Comparison of ENCODE assay signal across 8 cellular contexts in genomic region chr3:53129344-53129743, GRCh38. TPM values are rescaled to one million over a fixed set of nuclear protein-coding genes. Genes with fewer than 3 reads are reported as not detected.
A peak's percentile ranks its signal among the peaks of the same experiment; 100 is the strongest.
DNase-seq lines count a peak whose midpoint lies in the region; ATAC-seq, FAIRE-seq and TF ChIP-seq lines count a peak whose summit lies in the region.

No MANE protein-coding gene starts in this region.

- H3K36me3 ChIP-seq in lower lobe of right lung, result peaks cover 30% of the 10 kb centered on the region
- no peaks in the 10 kb centered on the region for H3K36me3 ChIP-seq in urinary bladder (ENCODE audit: insufficient read depth)
- peaks cover 0 to under 1% of the 10 kb centered on the region in 2 donors for H3K36me3 ChIP-seq in aorta (ENCODE audit: control insufficient read depth in 1 of 2, insufficient read depth in 2 of 2, low read length in 1 of 2)

- TF ChIP-seq CTCF in astrocyte of the cerebellum (IDR thresholded peaks at IDR 0.05; ENCODE audit: low read depth, low read length, missing control alignments) (no peak), lower lobe of right lung (IDR thresholded peaks at IDR 0.05) (no peak)

- H3K9me3 ChIP-seq in lower lobe of right lung (no peaks in the 10 kb centered on the region), aorta (ENCODE audit: control insufficient read depth, low read length) (no peaks in the 10 kb centered on the region)

- intact Hi-C loops in lower lobe of right lung (cut with DNase I), result loop anchor here (5.0 kb wide), 1 partner anchor 73 kb away; no protein-coding TSS in a partner anchor
- intact Hi-C loops in aorta (cut with DNase I), result no loop called here

- H3K36me3 Mint-ChIP-seq in activated naive CD4-positive, alpha-beta T cell treated with anti-CD3 and anti-CD28 coated beads, Interleukin-2, amount 50 U/mL, for 24 hours, result peaks cover 2% of the 10 kb centered on the region

- no peak for TF ChIP-seq POLR2A in H54 (IDR thresholded peaks at IDR 0.05; ENCODE audit: low read depth, low read length)

- H3K27ac ChIP-seq in lower lobe of right lung (peak overlapping the region; percentile 94), urinary bladder (ENCODE audit: low read depth) (no peak overlapping the region), aorta (ENCODE audit: low read depth in 1 of 2, low read length in 2 of 2) (no peak overlapping the region)

- in situ Hi-C loops in astrocyte of the cerebellum (cut with HindIII; ENCODE audit: low sequenced_read_pairs), result no loop called here

- no peaks in the 10 kb centered on the region for H3K27me3 ChIP-seq in lower lobe of right lung (ENCODE audit: low read depth)
- H3K27me3 ChIP-seq in aorta (ENCODE audit: control insufficient read depth in 1 of 2, insufficient read depth in 2 of 2, low read length in 1 of 2), result no peaks in the 10 kb centered on the region

- H3K27me3 Mint-ChIP-seq in activated naive CD4-positive, alpha-beta T cell treated with anti-CD3 and anti-CD28 coated beads, Interleukin-2, amount 50 U/mL, for 24 hours, result no peaks in the 10 kb centered on the region

- H3K9me3 Mint-ChIP-seq in activated naive CD4-positive, alpha-beta T cell treated with anti-CD3 and anti-CD28 coated beads, Interleukin-2, amount 50 U/mL, for 24 hours, result no peaks in the 10 kb centered on the region

- H3K4me1 ChIP-seq in lower lobe of right lung, result peaks cover 26% of the 10 kb centered on the region
- H3K4me1 ChIP-seq in urinary bladder (ENCODE audit: insufficient read depth), result no peaks in the 10 kb centered on the region
- peaks cover 0 to 6% of the 10 kb centered on the region in 2 donors for H3K4me1 ChIP-seq in aorta (ENCODE audit: control insufficient read depth in 1 of 2, insufficient read depth in 2 of 2, low read length in 2 of 2)

- ATAC-seq in lower lobe of right lung, result no peak
- ATAC-seq in aorta (ENCODE audit: low FRiP score), result no peak
- no peak for ATAC-seq in GM21576 (IDR thresholded peaks at IDR 0.05; ENCODE audit: unreplicated experiment)

- DNase-seq in activated naive CD4-positive, alpha-beta T cell treated with Interleukin-2 at 50 U/mL for 16 hours, result no peak
- DNase-seq in astrocyte of the cerebellum (ENCODE audit: low read depth) (no peak), lower lobe of right lung (no peak), H54 (ENCODE audit: insufficient read length, low spot score) (no peak), aorta (no peak)

- H3K4me1 Mint-ChIP-seq in activated naive CD4-positive, alpha-beta T cell treated with anti-CD3 and anti-CD28 coated beads, Interleukin-2, amount 50 U/mL, for 24 hours, result peaks cover 24% of the 10 kb centered on the region

- peak overlapping the region; percentile 89 for H3K4me3 Mint-ChIP-seq in activated naive CD4-positive, alpha-beta T cell treated with anti-CD3 and anti-CD28 coated beads, Interleukin-2, amount 50 U/mL, for 24 hours

- peak overlapping the region; percentile 76 for H3K4me3 ChIP-seq in astrocyte of the cerebellum (ENCODE audit: low read depth, low read length)
- peak overlapping the region; percentile 92 for H3K4me3 ChIP-seq in lower lobe of right lung
- peak overlapping the region; percentile 87 for H3K4me3 ChIP-seq in urinary bladder (ENCODE audit: low read depth, low read length)
- peak overlapping the region in 1 of 2 donors; percentile 56 for H3K4me3 ChIP-seq in aorta (ENCODE audit: low read length in 2 of 2)

- 77% methylated on average over 3 of the region's 3 CpGs for WGBS in urinary bladder
- 80% methylated on average over 3 of the region's 3 CpGs for WGBS in aorta, 2 donors

- FAIRE-seq in H54 (lab: Jason Lieb, UNC), result no peak

- H3K27ac Mint-ChIP-seq in activated naive CD4-positive, alpha-beta T cell treated with anti-CD3 and anti-CD28 coated beads, Interleukin-2, amount 50 U/mL, for 24 hours, result peak overlapping the region; percentile 97

RNA-seq across cellular contexts. Expression of gene RFT1, which starts 0.9 kb away (rescaled TPM):
- total RNA-seq in lower lobe of right lung (18.3 TPM), urinary bladder (14.2 TPM), aorta (10 to 100 TPM; 11.9 to 16.6 TPM)
- polyA plus RNA-seq in urinary bladder (11.5 TPM), aorta (1 to 10 TPM; 5.0 to 5.8 TPM)

RNA-seq across cellular contexts. Expression of gene PRKCD, which starts 31.7 kb away (rescaled TPM):
- 103 TPM for total RNA-seq in lower lobe of right lung
- 5.2 TPM for total RNA-seq in urinary bladder
- 23.8 TPM for polyA plus RNA-seq in urinary bladder
- total RNA-seq in aorta, result 10 to 100 TPM; 23.6 to 33.4 TPM
- 10 to 100 TPM; 16.1 to 30.8 TPM for polyA plus RNA-seq in aorta
